15 cellular contexts compared by ENCODE assay signal in the genomic region with DNA sequence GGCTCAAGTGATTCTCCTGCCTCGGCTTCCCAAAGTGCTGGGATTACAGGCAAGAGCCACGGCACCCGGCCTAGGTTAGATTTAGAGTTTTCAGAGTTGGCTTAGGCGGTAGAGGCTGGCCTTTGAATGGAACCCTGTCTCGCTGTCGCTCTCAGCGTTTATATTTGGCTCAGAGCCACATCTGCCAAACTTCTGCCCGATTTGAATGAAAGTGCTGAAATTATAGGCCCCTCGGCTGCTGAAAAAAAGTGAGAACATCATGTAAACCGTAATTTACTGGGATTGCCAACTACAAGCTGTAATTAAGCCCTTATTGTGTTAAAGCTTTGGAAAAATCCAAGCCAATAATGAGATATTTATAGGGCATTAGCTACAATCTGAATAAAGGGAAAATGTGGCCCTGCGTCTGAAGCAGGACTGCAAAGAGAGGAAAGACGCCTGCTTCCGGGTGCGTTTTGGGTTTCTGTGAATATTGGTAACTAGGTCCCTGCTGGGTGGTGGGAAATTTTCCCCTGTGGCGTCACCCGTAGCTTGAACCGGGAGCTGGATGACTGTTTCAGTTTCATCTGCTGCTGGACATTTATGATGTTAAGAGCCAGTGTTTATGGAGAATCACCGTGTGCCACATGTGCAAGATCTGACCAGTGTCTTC. TPM values are rescaled to one million over a fixed set of nuclear protein-coding genes. Genes with fewer than 3 reads are reported as not detected.
DNase-seq lines count a peak whose midpoint lies in the region; ATAC-seq and TF ChIP-seq lines count a peak whose summit lies in the region.
"Had no signal": no experiment of that assay in that cellular context is flagged by ENCODE, and none has a peak within 500 bp of the region (broad histone marks: within the 10 kb centered on the region; RNA-seq: fewer than 3 reads in every experiment).

No MANE protein-coding gene starts in this region.

- no peak for TF ChIP-seq POLR2A in adrenal gland (IDR thresholded peaks at IDR 0.05)

- H3K4me2 ChIP-seq in MM.1S (ENCODE audit: low read depth, low read length), result no peak overlapping the region

- peaks cover 98% of the 10 kb centered on the region for H3K79me2 ChIP-seq in MM.1S (ENCODE audit: low read length)

- intact Hi-C loops in adrenal gland (cut with DNase I), result no loop called here

- no peaks in the 10 kb centered on the region for H3K9me3 ChIP-seq in adrenal gland (replicated peaks in 1 of 3)
- no peaks in the 10 kb centered on the region for H3K9me3 ChIP-seq in MM.1S (replicated peaks; ENCODE audit: insufficient read depth, low read length)
- H3K9me3 ChIP-seq: colonic mucosa had no signal

- no peaks in the 10 kb centered on the region for H3F3A ChIP-seq in MM.1S (ENCODE audit: insufficient read depth, low read length)

- no peak overlapping the region for H3K4me3 ChIP-seq in adrenal gland
- no peak overlapping the region for H3K4me3 ChIP-seq in MM.1S (ENCODE audit: low read length)
- H3K4me3 ChIP-seq: colonic mucosa had no signal

- H3K9me2 ChIP-seq in MM.1S (replicated peaks; ENCODE audit: insufficient read depth, low read length), result no peaks in the 10 kb centered on the region

- no peaks in the 10 kb centered on the region for H3K27me3 ChIP-seq in adrenal gland
- no peaks in the 10 kb centered on the region for H3K27me3 ChIP-seq in MM.1S (replicated peaks; ENCODE audit: insufficient read depth, low read length)
- H3K27me3 ChIP-seq: colonic mucosa had no signal

- in situ Hi-C loops in KBM-7 (cut with MboI; ENCODE audit: low pct_unique_long_range_greater_than_20kb, low sequenced_read_pairs), result no loop called here

- H3K4me3 Mint-ChIP-seq in IgD-negative memory B cell, result peak overlapping the region in 2 of 4 donors; percentile 25 to 62
- peak overlapping the region; percentile 39 for H3K4me3 Mint-ChIP-seq in natural killer cell treated with Interleukin-12 subunit alpha and Interleukin-12 subunit beta and Interleukin-15 and Interleukin-18, amount 100 ng/mL, for 72 hours

- peak overlapping the region in 2 of 3 donors; percentile 61 to 69 for H3K27ac Mint-ChIP-seq in IgD-negative memory B cell
- peak overlapping the region; percentile 60 to 94 for H3K27ac Mint-ChIP-seq in natural killer cell treated with Interleukin-12 subunit alpha and Interleukin-12 subunit beta and Interleukin-15 and Interleukin-18, amount 100 ng/mL, for 72 hours

- DNase-seq in NCI-H1105 treated with DMSO at 0.1 percent for 48 hours (lab: John Stamatoyannopoulos, UW) (peak; percentile 49), NCI-H1105 (lab: John Stamatoyannopoulos, UW) (no peak), adrenal gland (no peak), MM.1S (no peak), KBM-7 (no peak)
- peak; percentile 55 for DNase-seq in natural killer cell treated with Interleukin-12 subunit alpha and Interleukin-12 subunit beta and Interleukin-15 and Interleukin-18, amount 100 ng/mL, for 72 hours (ENCODE audit: low spot score)
- DNase-seq: colonic mucosa; DMS153; foreskin melanocyte; stimulated activated CD4-positive, alpha-beta T cell treated with anti-CD3 and anti-CD28 coated beads, Interleukin-1b, Interleukin-23, amount 100 ng/mL, for 48 hours; stimulated activated naive CD4-positive, alpha-beta T cell treated with Interleukin-2 at 50 U/mL for 16 hours had no signal

- 65 to 78% (median 70%) methylated on average over 15 to 18 of the region's 18 CpGs for WGBS in adrenal gland, 4 donors

- TF ChIP-seq CTCF in adrenal gland (IDR thresholded peaks at IDR 0.05), result no peak
- TF ChIP-seq CTCF in MM.1S (IDR thresholded peaks at IDR 0.05; ENCODE audit: low read length), result no peak

- H3K4me1 ChIP-seq in adrenal gland (replicated peaks in 1 of 2), result peaks cover 21 to 49% of the 10 kb centered on the region in 2 donors
- H3K4me1 ChIP-seq in MM.1S (ENCODE audit: low read length), result no peaks in the 10 kb centered on the region
- H3K4me1 ChIP-seq: parathyroid adenoma had no signal

- peaks cover 14% of the 10 kb centered on the region for H4K20me1 ChIP-seq in MM.1S (ENCODE audit: insufficient read depth, low read length)

- no peak overlapping the region for H3K9ac ChIP-seq in MM.1S (ENCODE audit: low read length)
- H3K9ac ChIP-seq: parathyroid adenoma had no signal

- no peaks in the 10 kb centered on the region for H3K27me3 Mint-ChIP-seq in IgD-negative memory B cell
- H3K27me3 Mint-ChIP-seq in natural killer cell treated with Interleukin-12 subunit alpha and Interleukin-12 subunit beta and Interleukin-15 and Interleukin-18, amount 100 ng/mL, for 72 hours, result no peaks in the 10 kb centered on the region

- no peak for ATAC-seq in natural killer cell treated with Interleukin-12 subunit alpha and Interleukin-12 subunit beta and Interleukin-15 and Interleukin-18, amount 100 ng/mL, for 72 hours

- peaks cover 5% of the 10 kb centered on the region for H3K36me3 Mint-ChIP-seq in IgD-negative memory B cell
- H3K36me3 Mint-ChIP-seq in natural killer cell treated with Interleukin-12 subunit alpha and Interleukin-12 subunit beta and Interleukin-15 and Interleukin-18, amount 100 ng/mL, for 72 hours, result peaks cover 5% of the 10 kb centered on the region

- H3K4me1 Mint-ChIP-seq in IgD-negative memory B cell, result peaks cover 27 to 46% (median 31%) of the 10 kb centered on the region in 3 donors
- peaks cover 47 to 51% of the 10 kb centered on the region in 2 donors for H3K4me1 Mint-ChIP-seq in natural killer cell treated with Interleukin-12 subunit alpha and Interleukin-12 subunit beta and Interleukin-15 and Interleukin-18, amount 100 ng/mL, for 72 hours (ENCODE audit: low read depth in 2 of 2)

- H3K9me3 Mint-ChIP-seq in IgD-negative memory B cell, result no peaks in the 10 kb centered on the region
- no peaks in the 10 kb centered on the region for H3K9me3 Mint-ChIP-seq in natural killer cell treated with Interleukin-12 subunit alpha and Interleukin-12 subunit beta and Interleukin-15 and Interleukin-18, amount 100 ng/mL, for 72 hours

- no peaks in the 10 kb centered on the region for H3K36me3 ChIP-seq in adrenal gland (replicated peaks in 1 of 2)
- no peaks in the 10 kb centered on the region for H3K36me3 ChIP-seq in MM.1S (replicated peaks; ENCODE audit: insufficient read depth, low read length)
- H3K36me3 ChIP-seq: colonic mucosa had no signal

- H3K27ac ChIP-seq in cingulate gyrus (ENCODE audit: low read depth, low read length), result peak overlapping the region; percentile 85
- peak overlapping the region in 2 of 5 donors; percentile 20 to 28 for H3K27ac ChIP-seq in adrenal gland
- H3K27ac ChIP-seq in MM.1S (ENCODE audit: low read length), result no peak overlapping the region
- H3K27ac ChIP-seq: 22Rv1, parathyroid adenoma had no signal

- no peak overlapping the region for H2AFZ ChIP-seq in MM.1S (ENCODE audit: low read length)
- H2AFZ ChIP-seq: parathyroid adenoma had no signal

RNA-seq across cellular contexts. Expression of a gene that starts 9.8 kb away (rescaled TPM):
- 109 TPM for polyA plus RNA-seq in IgD-negative memory B cell
- 100 to 1,000 TPM; 403 to 422 TPM for total RNA-seq in natural killer cell treated with Interleukin-12 subunit alpha and Interleukin-12 subunit beta and Interleukin-15 and Interleukin-18, amount 100 ng/mL, for 72 hours
- total RNA-seq in adrenal gland, result 100 to 1,000 TPM; 134 to 196 (median 170) TPM
- 100 to 1,000 TPM; 103 to 157 (median 124) TPM for polyA plus RNA-seq in adrenal gland

RNA-seq across cellular contexts. Expression of a gene that starts 26.5 kb away (rescaled TPM):
- 53.5 TPM for polyA plus RNA-seq in IgD-negative memory B cell
- 100 to 1,000 TPM in 1 of 2 donors, 10 to 100 TPM in 1; 32.0 to 110 TPM for total RNA-seq in natural killer cell treated with Interleukin-12 subunit alpha and Interleukin-12 subunit beta and Interleukin-15 and Interleukin-18, amount 100 ng/mL, for 72 hours
- total RNA-seq in adrenal gland, result 10 to 100 TPM; 16.4 to 82.7 (median 44.5) TPM
- 100 to 1,000 TPM in 2 of 3 donors, 1 to 10 TPM in 1; 8.1 to 466 (median 422) TPM for polyA plus RNA-seq in adrenal gland

Comparison
In these comparisons a context has a peak if more than half of its experiments do, and no peak if none do; other contexts are left out.
1. DNase-seq: peak in NCI-H1105 treated with DMSO at 0.1 percent for 48 hours (single experiment) and natural killer cell treated with Interleukin-12 subunit alpha and Interleukin-12 subunit beta and Interleukin-15 and Interleukin-18, amount 100 ng/mL, for 72 hours (single experiment); none in NCI-H1105 (single experiment), adrenal gland (0 of 7), MM.1S (single experiment) and KBM-7 (single experiment).